25 cellular contexts compared by ENCODE assay signal in genomic region chr1:198691063-198691462, GRCh38. TPM values are rescaled to one million over a fixed set of nuclear protein-coding genes. Genes with fewer than 3 reads are reported as not detected.
DNase-seq lines count a peak whose midpoint lies in the region; ATAC-seq and TF ChIP-seq lines count a peak whose summit lies in the region.
"Had no signal": no experiment of that assay in that cellular context is flagged by ENCODE, and none has a peak within 500 bp of the region (broad histone marks: within the 10 kb centered on the region; RNA-seq: fewer than 3 reads in every experiment).

No MANE protein-coding gene starts in this region.

- H3K9me3 Mint-ChIP-seq in CD4-positive, CD25-positive, alpha-beta regulatory T cell = no peaks in the 10 kb centered on the region
- H3K9me3 Mint-ChIP-seq in CD4-positive, alpha-beta memory T cell = no peaks in the 10 kb centered on the region
- H3K9me3 Mint-ChIP-seq in activated CD8-positive, alpha-beta T cell treated with anti-CD3 and anti-CD28 coated beads for 36 hours = no peaks in the 10 kb centered on the region
- no peaks in the 10 kb centered on the region for H3K9me3 Mint-ChIP-seq in memory B cell
- H3K9me3 Mint-ChIP-seq: brain, type B pancreatic cell had no signal

- CTCF ChIA-PET in CD4-positive, alpha-beta memory T cell (lab: Charles Lee; ENCODE audit: partially characterized antibody) = interaction anchor here (0.8 to 4.3 kb wide), 4 partner anchors 9 to 172 kb away, joined by 3 to 27 read pairs (median 4); no protein-coding TSS in a partner anchor
- CTCF ChIA-PET in activated CD8-positive, alpha-beta T cell treated with anti-CD3 and anti-CD28 coated beads for 36 hours (lab: Charles Lee) = interaction anchor here (1.9 to 2.2 kb wide), 4 partner anchors 8 to 32 kb away, joined by 4 to 11 read pairs (median 7); no protein-coding TSS in a partner anchor

- ATAC-seq in CD4-positive, CD25-positive, alpha-beta regulatory T cell (ENCODE audit: low read depth in 2 of 2) = no peak
- ATAC-seq in activated CD8-positive, alpha-beta T cell treated with anti-CD3 and anti-CD28 coated beads for 36 hours = peak; percentile 23
- ATAC-seq in memory B cell (ENCODE audit: low read depth) (no peak), GM21529 (IDR thresholded peaks at IDR 0.05; ENCODE audit: unreplicated experiment) (no peak), GM19455 (IDR thresholded peaks at IDR 0.05; ENCODE audit: unreplicated experiment) (no peak)
- ATAC-seq: esophagus mucosa, GM12878, lower lobe of right lung had no signal

- peaks cover 89% of the 10 kb centered on the region for H3K4me1 ChIP-seq in CD4-positive, CD25-positive, alpha-beta regulatory T cell (ENCODE audit: control insufficient read depth, insufficient read depth, low read length, poor library complexity, severe bottlenecking)
- peaks cover 90% of the 10 kb centered on the region for H3K4me1 ChIP-seq in CD4-positive, alpha-beta memory T cell (ENCODE audit: insufficient read depth, low read length)

- H3K27ac Mint-ChIP-seq in CD4-positive, CD25-positive, alpha-beta regulatory T cell = peak overlapping the region; percentile 79 to 99 (median 84)
- peak overlapping the region; percentile 72 to 92 (median 88) for H3K27ac Mint-ChIP-seq in CD4-positive, alpha-beta memory T cell
- H3K27ac Mint-ChIP-seq in activated CD8-positive, alpha-beta T cell treated with anti-CD3 and anti-CD28 coated beads for 36 hours = peak overlapping the region; percentile 79
- peak overlapping the region; percentile 89 for H3K27ac Mint-ChIP-seq in memory B cell
- H3K27ac Mint-ChIP-seq: brain, type B pancreatic cell had no signal

- no peaks in the 10 kb centered on the region for H3K9me3 ChIP-seq in CD4-positive, CD25-positive, alpha-beta regulatory T cell (ENCODE audit: control insufficient read depth in 2 of 2, low read length in 2 of 2)
- no peaks in the 10 kb centered on the region for H3K9me3 ChIP-seq in CD4-positive, alpha-beta memory T cell (ENCODE audit: control insufficient read depth in 1 of 2, low read length in 2 of 2)
- H3K9me3 ChIP-seq: lower lobe of right lung, SK-N-SH had no signal

- POLR2A ChIA-PET in CD4-positive, alpha-beta memory T cell (lab: Charles Lee; ENCODE audit: partially characterized antibody) = interaction anchor here (0.8 to 4.0 kb wide), 10 partner anchors 9 to 171 kb away, joined by 3 to 30 read pairs (median 6); no protein-coding TSS in a partner anchor
- POLR2A ChIA-PET in activated CD8-positive, alpha-beta T cell treated with anti-CD3 and anti-CD28 coated beads for 36 hours (lab: Charles Lee) = interaction anchor here (1.4 to 2.0 kb wide), 2 partner anchors 10 to 11 kb away, joined by 3 to 5 read pairs; no protein-coding TSS in a partner anchor

- peaks cover 45% of the 10 kb centered on the region for H3K36me3 ChIP-seq in CD4-positive, CD25-positive, alpha-beta regulatory T cell (ENCODE audit: control insufficient read depth, insufficient read depth, low read length)
- peaks cover 11% of the 10 kb centered on the region for H3K36me3 ChIP-seq in CD4-positive, alpha-beta memory T cell (ENCODE audit: insufficient read depth, low read length)
- H3K36me3 ChIP-seq: lower lobe of right lung had no signal

- no peaks in the 10 kb centered on the region for H3K27me3 ChIP-seq in CD4-positive, CD25-positive, alpha-beta regulatory T cell (ENCODE audit: control insufficient read depth, insufficient read depth, low read length)
- H3K27me3 ChIP-seq in CD4-positive, alpha-beta memory T cell (ENCODE audit: insufficient read depth, low read length) = no peaks in the 10 kb centered on the region

- peak overlapping the region; percentile 52 to 84 (median 72) for H3K4me3 Mint-ChIP-seq in CD4-positive, CD25-positive, alpha-beta regulatory T cell
- H3K4me3 Mint-ChIP-seq in CD4-positive, alpha-beta memory T cell = peak overlapping the region; percentile 3 to 78 (median 44)
- peak overlapping the region; percentile 4 for H3K4me3 Mint-ChIP-seq in activated CD8-positive, alpha-beta T cell treated with anti-CD3 and anti-CD28 coated beads for 36 hours
- peak overlapping the region; percentile 1 for H3K4me3 Mint-ChIP-seq in memory B cell
- H3K4me3 Mint-ChIP-seq: brain, type B pancreatic cell had no signal

- no peaks in the 10 kb centered on the region for H3K27me3 Mint-ChIP-seq in CD4-positive, CD25-positive, alpha-beta regulatory T cell
- no peaks in the 10 kb centered on the region for H3K27me3 Mint-ChIP-seq in CD4-positive, alpha-beta memory T cell
- H3K27me3 Mint-ChIP-seq in activated CD8-positive, alpha-beta T cell treated with anti-CD3 and anti-CD28 coated beads for 36 hours = no peaks in the 10 kb centered on the region
- H3K27me3 Mint-ChIP-seq in memory B cell = no peaks in the 10 kb centered on the region
- H3K27me3 Mint-ChIP-seq: type B pancreatic cell had no signal

- DNase-seq in CD4-positive, CD25-positive, alpha-beta regulatory T cell = no peak
- no peak for DNase-seq in CD4-positive, alpha-beta memory T cell
- no peak for DNase-seq in activated CD8-positive, alpha-beta T cell treated with anti-CD3 and anti-CD28 coated beads for 36 hours
- DNase-seq in memory B cell (ENCODE audit: low spot score in 2 of 2) (no peak), pons (ENCODE audit: low spot score) (no peak)
- no peak for DNase-seq in stimulated activated CD4-positive, alpha-beta T cell treated with anti-CD3 and anti-CD28 coated beads, Interleukin-2, amount 100 ng/mL, for 48 hours
- DNase-seq: DMS79 treated with DMSO at 0.1 percent for 48 hours; effector memory CD4-positive, alpha-beta T cell; KG1; kidney; lower lobe of right lung; NCI-H69; nucleus accumbens; SK-N-SH; stimulated activated CD4-positive, alpha-beta T cell treated with anti-CD3 and anti-CD28 coated beads, Interleukin-4, amount 100 ng/mL, for 24 hours; T-helper 9 cell had no signal

- intact Hi-C loops in CD4-positive, alpha-beta memory T cell (cut with micrococcal nuclease) = loop anchor here (1.0 to 10.0 kb wide), 2 partner anchors 8 to 416 kb away; no protein-coding TSS in a partner anchor
- intact Hi-C loops in activated CD8-positive, alpha-beta T cell treated with anti-CD3 and anti-CD28 coated beads for 36 hours (cut with micrococcal nuclease) = no loop called here

- peak overlapping the region; percentile 90 for H3K4me3 ChIP-seq in CD4-positive, CD25-positive, alpha-beta regulatory T cell (ENCODE audit: low read depth, low read length)
- H3K4me3 ChIP-seq in CD4-positive, alpha-beta memory T cell (ENCODE audit: low read length in 2 of 2) = no peak overlapping the region
- H3K4me3 ChIP-seq: GM12878, lower lobe of right lung, smooth muscle cell had no signal

- peaks cover 42 to 87% (median 62%) of the 10 kb centered on the region in 4 donors for H3K4me1 Mint-ChIP-seq in CD4-positive, CD25-positive, alpha-beta regulatory T cell
- H3K4me1 Mint-ChIP-seq in CD4-positive, alpha-beta memory T cell = peaks cover 60 to 85% (median 73%) of the 10 kb centered on the region in 4 donors
- H3K4me1 Mint-ChIP-seq in activated CD8-positive, alpha-beta T cell treated with anti-CD3 and anti-CD28 coated beads for 36 hours (ENCODE audit: low read depth) = peaks cover 83% of the 10 kb centered on the region
- H3K4me1 Mint-ChIP-seq in memory B cell = peaks cover 53% of the 10 kb centered on the region

- H3K27ac ChIP-seq in CD4-positive, CD25-positive, alpha-beta regulatory T cell (ENCODE audit: insufficient read depth, low read length, poor library complexity, severe bottlenecking) = peak overlapping the region; percentile 97
- H3K27ac ChIP-seq in CD4-positive, alpha-beta memory T cell (ENCODE audit: low read depth, low read length) = peak overlapping the region; percentile 42
- H3K27ac ChIP-seq: lower lobe of right lung, RWPE1 had no signal

- TF ChIP-seq CTCF in activated CD8-positive, alpha-beta T cell treated with anti-CD3 and anti-CD28 coated beads for 36 hours (IDR thresholded peaks at IDR 0.05) = no peak

- H3K36me3 Mint-ChIP-seq in CD4-positive, CD25-positive, alpha-beta regulatory T cell = peaks cover 42% of the 10 kb centered on the region
- H3K36me3 Mint-ChIP-seq in CD4-positive, alpha-beta memory T cell = peaks cover 28 to 47% of the 10 kb centered on the region in 2 donors
- H3K36me3 Mint-ChIP-seq in activated CD8-positive, alpha-beta T cell treated with anti-CD3 and anti-CD28 coated beads for 36 hours (ENCODE audit: low read depth) = peaks cover 63% of the 10 kb centered on the region
- peaks cover 27% of the 10 kb centered on the region for H3K36me3 Mint-ChIP-seq in memory B cell
- H3K36me3 Mint-ChIP-seq: brain, type B pancreatic cell had no signal

RNA-seq across cellular contexts. Expression of gene PTPRC, which starts 52.2 kb away (rescaled TPM):
- total RNA-seq in CD4-positive, CD25-positive, alpha-beta regulatory T cell = 946 TPM
- 1,000 to 10,000 TPM; 1,055 to 1,099 (median 1,073) TPM for polyA plus RNA-seq in CD4-positive, CD25-positive, alpha-beta regulatory T cell
- 100 to 1,000 TPM; 974 to 987 TPM for total RNA-seq in CD4-positive, alpha-beta memory T cell
- polyA plus RNA-seq in CD4-positive, alpha-beta memory T cell = 1,000 to 10,000 TPM in 1 of 2 donors, 100 to 1,000 TPM in 1; 915 to 1,019 TPM
- total RNA-seq in activated CD8-positive, alpha-beta T cell treated with anti-CD3 and anti-CD28 coated beads for 36 hours = 100 to 1,000 TPM; 475 to 499 TPM
- total RNA-seq: renal cortical epithelial cell had no signal
- polyA plus RNA-seq: smooth muscle cell had no signal

Comparison
In these comparisons a context has a peak if more than half of its experiments do, and no peak if none do; other contexts are left out.
1. H3K4me3 Mint-ChIP-seq: peak in every context shown above with its lines; median percentile 72 in CD4-positive, CD25-positive, alpha-beta regulatory T cell; 44 in CD4-positive, alpha-beta memory T cell; 4 in activated CD8-positive, alpha-beta T cell treated with anti-CD3 and anti-CD28 coated beads for 36 hours; 1 in memory B cell.